ENCODE assay signal across 19 cellular contexts in genomic region chr10:123930340-123931001, GRCh38. TPM values are rescaled to one million over a fixed set of nuclear protein-coding genes. Genes with fewer than 3 reads are reported as not detected.
DNase-seq lines count a peak whose midpoint lies in the region; FAIRE-seq and TF ChIP-seq lines count a peak whose summit lies in the region.
"Had no signal": no experiment of that assay in that cellular context is flagged by ENCODE, and none has a peak within 500 bp of the region (broad histone marks: within the 10 kb centered on the region; RNA-seq: fewer than 3 reads in every experiment).

No MANE protein-coding gene starts in this region.

- H3K9ac ChIP-seq in muscle layer of colon (ENCODE audit: low read length) = no peak overlapping the region

- H3K27me3 ChIP-seq in breast epithelium = no peaks in the 10 kb centered on the region
- H3K27me3 ChIP-seq in bronchial epithelial cell (ENCODE audit: control insufficient read depth, insufficient read depth, low read length) = no peaks in the 10 kb centered on the region
- H3K27me3 ChIP-seq in muscle layer of colon (ENCODE audit: control insufficient read depth in 1 of 2, insufficient read depth in 2 of 2, low read length in 2 of 2) = no peaks in the 10 kb centered on the region
- H3K27me3 ChIP-seq in A673 (replicated peaks; ENCODE audit: insufficient read depth, low read depth, low read length, poor library complexity) = no peaks in the 10 kb centered on the region
- H3K27me3 ChIP-seq: cardiac muscle cell, upper lobe of left lung had no signal

- H3K36me3 ChIP-seq in breast epithelium (no peaks in the 10 kb centered on the region), bronchial epithelial cell (ENCODE audit: control insufficient read depth, insufficient read depth, low read length) (no peaks in the 10 kb centered on the region), muscle layer of colon (ENCODE audit: insufficient read depth, low read length) (no peaks in the 10 kb centered on the region), A673 (ENCODE audit: insufficient read depth, low read length, poor library complexity, severe bottlenecking) (no peaks in the 10 kb centered on the region)
- H3K36me3 ChIP-seq: cardiac muscle cell, upper lobe of left lung had no signal

- H3K9me3 ChIP-seq in breast epithelium = peaks cover 0 to 6% of the 10 kb centered on the region in 2 donors
- H3K9me3 ChIP-seq in muscle layer of colon (ENCODE audit: low read length) = no peaks in the 10 kb centered on the region
- H3K9me3 ChIP-seq in A673 (ENCODE audit: low read depth, low read length, poor library complexity, severe bottlenecking) = no peaks in the 10 kb centered on the region

- H3K27ac Mint-ChIP-seq in MCF 10A (ENCODE audit: low read depth, unreplicated experiment) = no peak overlapping the region
- H3K27ac Mint-ChIP-seq: activated B cell treated with CpG ODN at 0.5 μM for 24 hours, endodermal cell had no signal

- H3K4me3 ChIP-seq in breast epithelium (no peak overlapping the region), bronchial epithelial cell (ENCODE audit: low read depth, low read length) (no peak overlapping the region), muscle layer of colon (ENCODE audit: low read depth in 1 of 2, low read length in 2 of 2) (no peak overlapping the region), A673 (ENCODE audit: low read depth, low read length, poor library complexity, severe bottlenecking) (no peak overlapping the region)
- H3K4me3 ChIP-seq: cardiac muscle cell, PC-9, upper lobe of left lung had no signal

- H3K4me1 Mint-ChIP-seq in MCF 10A (ENCODE audit: insufficient read depth, unreplicated experiment) = no peaks in the 10 kb centered on the region
- H3K4me1 Mint-ChIP-seq: activated B cell treated with CpG ODN at 0.5 μM for 24 hours, endodermal cell had no signal

- BruUV-seq in MCF 10A (replicated peaks; lab: Mats Ljungman, UMichigan) (no TSS peak), A673 (replicated peaks; lab: Mats Ljungman, UMichigan) (no TSS peak)

- POLR2A ChIA-PET in MCF 10A (lab: Yijun Ruan, JAX) = no interaction called here
- POLR2A ChIA-PET in A673 (lab: Charles Lee; ENCODE audit: low non-redundant PET) = no interaction called here

- CTCF ChIA-PET in MCF 10A (lab: Yijun Ruan, JAX) = interaction anchor here (0.5 kb wide), 1 partner anchor 1100 kb away, joined by 3 read pairs; no protein-coding TSS in a partner anchor
- CTCF ChIA-PET in A673 (lab: Charles Lee) = no interaction called here

- no peak overlapping the region for H3K4me3 Mint-ChIP-seq in MCF 10A (ENCODE audit: unreplicated experiment)
- H3K4me3 Mint-ChIP-seq: activated B cell treated with CpG ODN at 0.5 μM for 24 hours, endodermal cell, IgD-negative memory B cell had no signal

- FAIRE-seq in bronchial epithelial cell (lab: Jason Lieb, UNC) = no peak
- FAIRE-seq in urothelium cell line (lab: Jason Lieb, UNC) = no peak
- FAIRE-seq: H1 had no signal

- DNase-seq in breast epithelium (ENCODE audit: low spot score in 2 of 2) (no peak), MCF 10A (ENCODE audit: unreplicated experiment) (no peak), bronchial epithelial cell (ENCODE audit: low read depth) (peak; percentile 39), urothelium cell line (ENCODE audit: low spot score) (peak; percentile 33), NCI-H345 (lab: John Stamatoyannopoulos, UW) (no peak), NCI-H1694 treated with DMSO at 0.1 percent for 48 hours (lab: John Stamatoyannopoulos, UW) (no peak), A673 (ENCODE audit: low spot score) (no peak)
- DNase-seq: activated B cell treated with CpG ODN at 0.5 μM for 24 hours; activated naive CD4-positive, alpha-beta T cell; endodermal cell; NCI-H1105; NCI-H510A; PC-9 had no signal

- peaks cover 23% of the 10 kb centered on the region for H3K9me3 Mint-ChIP-seq in MCF 10A (ENCODE audit: unreplicated experiment)

- no peak for TF ChIP-seq POLR2A in breast epithelium (IDR thresholded peaks at IDR 0.05)

- H3K36me3 Mint-ChIP-seq in MCF 10A (ENCODE audit: insufficient read depth, unreplicated experiment) = no peaks in the 10 kb centered on the region

- H3K4me1 ChIP-seq in breast epithelium (no peaks in the 10 kb centered on the region), muscle layer of colon (ENCODE audit: insufficient read depth, low read length) (peaks cover 7% of the 10 kb centered on the region), A673 (ENCODE audit: insufficient read depth, low read length, poor library complexity, severe bottlenecking) (no peaks in the 10 kb centered on the region)
- H3K4me1 ChIP-seq: upper lobe of left lung had no signal

- peaks cover 14% of the 10 kb centered on the region for H3K27me3 Mint-ChIP-seq in MCF 10A (ENCODE audit: insufficient read depth, unreplicated experiment)

- peak overlapping the region; percentile 67 to 90 for H3K27ac ChIP-seq in breast epithelium
- H3K27ac ChIP-seq in muscle layer of colon (ENCODE audit: low read depth, low read length) = peak overlapping the region; percentile 27
- no peak overlapping the region for H3K27ac ChIP-seq in A673 (ENCODE audit: low read depth, low read length, poor library complexity, severe bottlenecking)
- H3K27ac ChIP-seq: 22Rv1, cardiac muscle cell, PC-9, upper lobe of left lung had no signal

- intact Hi-C loops in breast epithelium (cut with DNase I; ENCODE audit: low total_unique reads) = no loop called here
- intact Hi-C loops in MCF 10A (cut with micrococcal nuclease) = no loop called here
- intact Hi-C loops in A673 (cut with micrococcal nuclease; ENCODE audit: unreplicated experiment) = no loop called here

- TF ChIP-seq CTCF in breast epithelium (IDR thresholded peaks at IDR 0.05) = no peak
- TF ChIP-seq CTCF in MCF 10A (IDR thresholded peaks at IDR 0.05; ENCODE audit: unreplicated experiment) = no peak
- TF ChIP-seq CTCF in bronchial epithelial cell (IDR thresholded peaks at IDR 0.05; ENCODE audit: insufficient read depth, low read length, severe bottlenecking) = no peak
- TF ChIP-seq CTCF in A673 (conservative IDR thresholded peaks at IDR 0.05; ENCODE audit: low read depth, low read length) = no peak

RNA-seq across cellular contexts. Expression of gene CPXM2, which starts 38.9 kb away (rescaled TPM):
- total RNA-seq in breast epithelium (10 to 100 TPM in 1 of 3 donors, 1 to 10 TPM in 2; 5.3 to 16.7 (median 7.2) TPM), MCF 10A (2022) (not detected in 2 replicates), bronchial epithelial cell (under 0.01 and 0.26 TPM in 2 replicates), A673 (2021) (not detected in 2 replicates)
- total RNA-seq: activated B cell treated with CpG ODN at 0.5 μM for 24 hours, PC-9 had no signal

Comparison
In these comparisons a context has a peak if more than half of its experiments do, and no peak if none do; other contexts are left out.
1. DNase-seq: peak in bronchial epithelial cell (single experiment) and urothelium cell line (single experiment); none in breast epithelium (0 of 2), MCF 10A (single experiment), NCI-H345 (single experiment), NCI-H1694 treated with DMSO at 0.1 percent for 48 hours (single experiment) and A673 (single experiment).